36 cellular contexts compared by ENCODE assay signal in the genomic region with DNA sequence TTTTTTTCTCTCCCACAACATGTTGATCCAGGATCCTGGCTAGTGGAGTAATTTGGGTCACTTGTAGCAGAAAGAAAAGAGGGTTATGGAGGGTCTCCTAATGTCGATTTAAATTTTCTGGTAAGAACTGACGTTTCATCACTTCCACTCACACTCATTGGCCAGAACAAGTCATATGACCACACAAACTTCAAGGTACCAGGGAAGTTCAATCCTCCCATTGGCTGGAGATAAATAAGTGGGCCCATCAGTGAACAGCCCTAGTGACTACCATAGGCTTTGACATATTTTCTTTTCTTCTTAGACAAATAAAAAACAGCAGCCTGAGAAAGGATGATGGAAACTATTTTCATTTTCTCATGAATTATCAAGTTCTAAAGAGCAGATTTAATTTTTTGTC.
"Had no signal": no experiment of that assay in that cellular context is flagged by ENCODE, and none has a peak within 500 bp of the region (broad histone marks: within the 10 kb centered on the region; RNA-seq: fewer than 3 reads in every experiment).

No MANE protein-coding gene starts in this region.

- H3K27ac ChIP-seq: KMS-11 had no signal

- H3K9ac ChIP-seq: KMS-11 had no signal

- H3K36me3 ChIP-seq: MG63 had no signal

- H3K4me3 ChIP-seq: MG63 had no signal

- H3K27me3 ChIP-seq: MG63 had no signal

- DNase-seq: Kasumi-1, KG1, MG63, MM.1S, MV-4-11, NCI-H1048, NCI-H1092, NCI-H1092 treated with DMSO at 0.1 percent for 48 hours, NCI-H1105, NCI-H1105 treated with DMSO at 0.1 percent for 48 hours, NCI-H1417, NCI-H1417 treated with DMSO at 0.1 percent for 48 hours, NCI-H1436, NCI-H1436 treated with DMSO at 0.1 percent for 48 hours, NCI-H146, NCI-H1694, NCI-H1694 treated with DMSO at 0.1 percent for 48 hours, NCI-H187, NCI-H187 treated with DMSO at 0.1 percent for 48 hours, NCI-H1930, NCI-H2029, NCI-H2029 treated with DMSO at 0.1 percent for 48 hours, NCI-H2081, NCI-H2081 treated with DMSO at 0.1 percent for 48 hours, NCI-H2107, NCI-H2171, NCI-H2171 treated with DMSO at 0.1 percent for 48 hours, NCI-H2227 treated with DMSO at 0.1 percent for 48 hours, NCI-H226, NCI-H345, NCI-H446 treated with DMSO at 0.1 percent for 48 hours, NCI-H510A, NCI-H510A treated with DMSO at 0.1 percent for 48 hours, NCI-H524, NCI-H524 treated with DMSO at 0.1 percent for 48 hours had no signal

- H3K4me2 ChIP-seq: KMS-11 had no signal

- H3K9me3 ChIP-seq: MG63 had no signal
